In the genomic region with DNA sequence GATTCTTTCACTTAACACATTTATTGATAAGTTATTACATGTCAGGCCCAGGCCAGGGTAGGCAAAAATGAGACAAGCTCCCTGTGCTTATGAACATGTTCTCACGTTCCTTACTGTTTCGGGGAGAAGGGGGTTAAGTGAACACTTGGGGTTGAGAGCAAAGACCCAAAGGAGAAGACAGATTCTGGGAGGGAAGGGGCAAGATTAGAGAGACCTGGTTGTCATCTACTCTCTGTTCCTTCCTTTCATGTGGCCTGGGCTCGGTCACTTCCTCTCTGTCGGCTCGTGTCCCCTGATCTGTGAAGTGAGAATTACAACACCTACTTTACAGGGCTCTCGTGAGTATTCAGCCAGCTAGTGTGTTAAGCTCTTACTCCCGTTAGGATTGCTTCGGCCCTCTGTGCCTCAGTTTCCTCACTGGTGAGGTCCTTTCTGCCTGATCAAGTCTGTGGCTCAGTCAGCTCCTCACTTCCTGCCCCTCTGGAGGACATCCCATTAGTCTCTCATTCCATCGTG, we compare ENCODE assay signal across 9 cellular contexts. TPM values are rescaled to one million over a fixed set of nuclear protein-coding genes. Genes with fewer than 3 reads are reported as not detected.
A peak's percentile ranks its signal among the peaks of the same experiment; 100 is the strongest.
DNase-seq lines count a peak whose midpoint lies in the region; ATAC-seq and TF ChIP-seq lines count a peak whose summit lies in the region.
"Had no signal": no experiment of that assay in that cellular context is flagged by ENCODE, and none has a peak within 500 bp of the region (broad histone marks: within the 10 kb centered on the region; RNA-seq: fewer than 3 reads in every experiment).

No MANE protein-coding gene starts in this region.

- H3K4me3 Mint-ChIP-seq in activated T-helper 17 cell treated with anti-CD3 and anti-CD28 coated beads, Interleukin-2, amount 50 U/mL, for 72 hours = no peak overlapping the region
- no peak overlapping the region for H3K4me3 Mint-ChIP-seq in MCF 10A (ENCODE audit: unreplicated experiment)
- no peak overlapping the region for H3K4me3 Mint-ChIP-seq in activated T-helper 2 cell treated with anti-CD3 and anti-CD28 coated beads, Interferon-gamma antibody, Interleukin-2, Interleukin-4, amounts not matched to agents 10 μg/mL and 5 μg/mL and 100 μg/mL, durations not matched to agents 14 hours and 24 hours and 36 hours (ENCODE audit: low read depth)

- peak overlapping the region in 1 of 2 donors; percentile 76 for H3K27ac ChIP-seq in left lung

- CTCF ChIA-PET in MCF 10A (lab: Yijun Ruan, JAX) = interaction anchor here (0.7 to 1.4 kb wide), 3 partner anchors 34 to 530 kb away, joined by 3 to 5 read pairs (median 3); no protein-coding TSS in a partner anchor

- H3K4me3 ChIP-seq in GM12875 (ENCODE audit: low read depth, low read length) (peak overlapping the region; percentile 8), left lung (no peak overlapping the region)

- H3K4me1 Mint-ChIP-seq in activated T-helper 17 cell treated with anti-CD3 and anti-CD28 coated beads, Interleukin-2, amount 50 U/mL, for 72 hours = no peaks in the 10 kb centered on the region
- H3K4me1 Mint-ChIP-seq in MCF 10A (ENCODE audit: insufficient read depth, unreplicated experiment) = no peaks in the 10 kb centered on the region
- peaks cover 3% of the 10 kb centered on the region for H3K4me1 Mint-ChIP-seq in activated T-helper 2 cell treated with anti-CD3 and anti-CD28 coated beads, Interferon-gamma antibody, Interleukin-2, Interleukin-4, amounts not matched to agents 10 μg/mL and 5 μg/mL and 100 μg/mL, durations not matched to agents 14 hours and 24 hours and 36 hours (ENCODE audit: low read depth)

- POLR2A ChIA-PET in MCF 10A (lab: Yijun Ruan, JAX) = no interaction called here

- peaks cover 0 to 45% of the 10 kb centered on the region in 2 donors for H3K4me1 ChIP-seq in left lung

- no peaks in the 10 kb centered on the region for H3K36me3 ChIP-seq in left lung

- H3K9me3 Mint-ChIP-seq in activated T-helper 17 cell treated with anti-CD3 and anti-CD28 coated beads, Interleukin-2, amount 50 U/mL, for 72 hours = no peaks in the 10 kb centered on the region
- no peaks in the 10 kb centered on the region for H3K9me3 Mint-ChIP-seq in MCF 10A (ENCODE audit: unreplicated experiment)
- peaks cover 3% of the 10 kb centered on the region for H3K9me3 Mint-ChIP-seq in activated T-helper 2 cell treated with anti-CD3 and anti-CD28 coated beads, Interferon-gamma antibody, Interleukin-2, Interleukin-4, amounts not matched to agents 10 μg/mL and 5 μg/mL and 100 μg/mL, durations not matched to agents 14 hours and 24 hours and 36 hours

- H3K27me3 ChIP-seq in left lung = no peaks in the 10 kb centered on the region

- no peaks in the 10 kb centered on the region for H3K27me3 Mint-ChIP-seq in activated T-helper 17 cell treated with anti-CD3 and anti-CD28 coated beads, Interleukin-2, amount 50 U/mL, for 72 hours
- H3K27me3 Mint-ChIP-seq in MCF 10A (ENCODE audit: insufficient read depth, unreplicated experiment) = peaks cover 14% of the 10 kb centered on the region
- H3K27me3 Mint-ChIP-seq in activated T-helper 2 cell treated with anti-CD3 and anti-CD28 coated beads, Interferon-gamma antibody, Interleukin-2, Interleukin-4, amounts not matched to agents 10 μg/mL and 5 μg/mL and 100 μg/mL, durations not matched to agents 14 hours and 24 hours and 36 hours (ENCODE audit: low read depth) = no peaks in the 10 kb centered on the region

- TF ChIP-seq CTCF in GM12875 (IDR thresholded peaks at IDR 0.05; ENCODE audit: borderline replicate concordance, insufficient read depth, low read depth, low read length) (no peak), left lung (IDR thresholded peaks at IDR 0.05) (no peak), MCF 10A (IDR thresholded peaks at IDR 0.05; ENCODE audit: unreplicated experiment) (no peak)

- peak; percentile 25 for ATAC-seq in GM21360 (IDR thresholded peaks at IDR 0.05; ENCODE audit: unreplicated experiment)
- peak; percentile 56 for ATAC-seq in left lung
- ATAC-seq in activated T-helper 17 cell treated with anti-CD3 and anti-CD28 coated beads, Interleukin-2, amount 50 U/mL, for 72 hours (replicated peaks) = no peak
- ATAC-seq: SK-N-SH treated with all-trans-retinoic acid at 6 μM for 48 hours had no signal

- H3K36me3 Mint-ChIP-seq in activated T-helper 17 cell treated with anti-CD3 and anti-CD28 coated beads, Interleukin-2, amount 50 U/mL, for 72 hours (ENCODE audit: low read depth) = no peaks in the 10 kb centered on the region
- no peaks in the 10 kb centered on the region for H3K36me3 Mint-ChIP-seq in MCF 10A (ENCODE audit: insufficient read depth, unreplicated experiment)
- H3K36me3 Mint-ChIP-seq in activated T-helper 2 cell treated with anti-CD3 and anti-CD28 coated beads, Interferon-gamma antibody, Interleukin-2, Interleukin-4, amounts not matched to agents 10 μg/mL and 5 μg/mL and 100 μg/mL, durations not matched to agents 14 hours and 24 hours and 36 hours (ENCODE audit: low read depth) = no peaks in the 10 kb centered on the region

- H3K9me3 ChIP-seq in left lung = no peaks in the 10 kb centered on the region

- BruUV-seq in MCF 10A (replicated peaks; lab: Mats Ljungman, UMichigan) = no TSS peak

- H3K27ac Mint-ChIP-seq in activated T-helper 17 cell treated with anti-CD3 and anti-CD28 coated beads, Interleukin-2, amount 50 U/mL, for 72 hours = no peak overlapping the region
- H3K27ac Mint-ChIP-seq in MCF 10A (ENCODE audit: low read depth, unreplicated experiment) = no peak overlapping the region
- H3K27ac Mint-ChIP-seq in activated T-helper 2 cell treated with anti-CD3 and anti-CD28 coated beads, Interferon-gamma antibody, Interleukin-2, Interleukin-4, amounts not matched to agents 10 μg/mL and 5 μg/mL and 100 μg/mL, durations not matched to agents 14 hours and 24 hours and 36 hours = no peak overlapping the region

- intact Hi-C loops in left lung (cut with DNase I) (no loop called here), MCF 10A (cut with micrococcal nuclease) (no loop called here)
- intact Hi-C loops in activated T-helper 2 cell treated with anti-CD3 and anti-CD28 coated beads, Interferon-gamma antibody, Interleukin-2, Interleukin-4, amounts not matched to agents 10 μg/mL and 5 μg/mL and 100 μg/mL, durations not matched to agents 14 hours and 24 hours and 36 hours (cut with micrococcal nuclease) = no loop called here

- DNase-seq in Kasumi-1 (lab: John Stamatoyannopoulos, UW) (peak; percentile 65 to 67), left lung (no peak), MCF 10A (ENCODE audit: unreplicated experiment) (no peak)
- no peak for DNase-seq in stimulated activated CD4-positive, alpha-beta T cell treated with anti-CD3 and anti-CD28 coated beads, Interleukin-4, amount 100 ng/mL, for 24 hours
- DNase-seq in activated T-helper 2 cell treated with anti-CD3 and anti-CD28 coated beads, Interferon-gamma antibody, Interleukin-2, Interleukin-4, amounts not matched to agents 10 μg/mL and 5 μg/mL and 100 μg/mL, durations not matched to agents 14 hours and 24 hours and 36 hours (ENCODE audit: low spot score) = no peak

RNA-seq across cellular contexts. Expression of gene PLCG2, which starts 38.8 kb away (rescaled TPM):
- total RNA-seq in left lung (10 to 100 TPM; 22.5 to 48.7 TPM), MCF 10A (2022) (5.2 and 6.0 TPM in 2 replicates)
- 10 to 100 TPM in 1 of 2 donors, 1 to 10 TPM in 1; 6.6 to 11.0 TPM for total RNA-seq in activated T-helper 17 cell treated with anti-CD3 and anti-CD28 coated beads, Interleukin-2, amount 50 U/mL, for 72 hours
- 7.1 and 9.6 TPM in 2 replicates for total RNA-seq in activated T-helper 2 cell treated with anti-CD3 and anti-CD28 coated beads, Interferon-gamma antibody, Interleukin-2, Interleukin-4, amounts not matched to agents 10 μg/mL and 5 μg/mL and 100 μg/mL, durations not matched to agents 14 hours and 24 hours and 36 hours

Comparison
In these comparisons a context has a peak if more than half of its experiments do, and no peak if none do; other contexts are left out.
1. DNase-seq: peak in Kasumi-1 (2 of 2); none in left lung (0 of 2), stimulated activated CD4-positive, alpha-beta T cell treated with anti-CD3 and anti-CD28 coated beads, Interleukin-4, amount 100 ng/mL, for 24 hours (single experiment), MCF 10A (single experiment) and activated T-helper 2 cell treated with anti-CD3 and anti-CD28 coated beads, Interferon-gamma antibody, Interleukin-2, Interleukin-4, amounts not matched to agents 10 μg/mL and 5 μg/mL and 100 μg/mL, durations not matched to agents 14 hours and 24 hours and 36 hours (single experiment).